ENCODE assay signal across 22 cellular contexts in genomic region chr5:28880936-28881335, GRCh38.
"Had no signal": no experiment of that assay in that cellular context is flagged by ENCODE, and none has a peak within 500 bp of the region (broad histone marks: within the 10 kb centered on the region; RNA-seq: fewer than 3 reads in every experiment).

No MANE protein-coding gene starts in this region.

- DNase-seq: cortex of kidney; effector CD8-positive, alpha-beta T cell; effector memory CD8-positive, alpha-beta T cell; endodermal cell; erythroblast; esophagus squamous epithelium; foreskin fibroblast; foreskin melanocyte; gastrocnemius medialis; glutamatergic neuron; head of caudate nucleus; heart right ventricle; hippocampal formation; left cardiac atrium; left lung; left ventricle myocardium superior; lower lobe of right lung; mesenchymal stem cell; mucosa of descending colon; naive B cell; naive thymus-derived CD8-positive, alpha-beta T cell had no signal

- H3K27ac ChIP-seq: epithelial cell of prostate, esophagus squamous epithelium, gastrocnemius medialis, heart right ventricle, left lung, lower lobe of right lung had no signal
